23 cellular contexts compared by ENCODE assay signal in the genomic region with DNA sequence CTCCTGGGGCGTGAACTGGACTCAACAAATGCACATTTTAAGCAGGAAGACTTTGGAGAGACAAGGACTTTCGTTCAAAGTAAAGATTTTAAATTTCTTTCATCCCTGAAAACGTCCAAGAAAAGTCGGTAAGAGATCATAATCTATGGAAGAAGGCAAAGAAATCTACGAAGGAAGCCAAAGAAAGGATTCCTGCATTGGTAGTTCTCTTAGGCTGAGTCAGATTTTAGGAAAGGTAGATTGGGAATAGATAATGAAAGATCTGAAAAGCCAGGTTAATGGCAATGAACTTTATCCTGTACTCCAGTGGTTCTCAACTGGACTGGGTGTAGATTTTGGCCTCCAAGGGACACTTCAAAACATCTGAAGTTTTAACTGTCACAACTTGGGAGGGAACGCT. TPM values are rescaled to one million over a fixed set of nuclear protein-coding genes. Genes with fewer than 3 reads are reported as not detected.
A peak's percentile ranks its signal among the peaks of the same experiment; 100 is the strongest.
DNase-seq lines count a peak whose midpoint lies in the region; ATAC-seq and TF ChIP-seq lines count a peak whose summit lies in the region.
"Had no signal": no experiment of that assay in that cellular context is flagged by ENCODE, and none has a peak within 500 bp of the region (broad histone marks: within the 10 kb centered on the region; RNA-seq: fewer than 3 reads in every experiment).

No MANE protein-coding gene starts in this region.

- H3K4me3 Mint-ChIP-seq in activated T-cell treated with anti-CD3 and anti-CD28 coated beads, Interleukin-2, amount 50 U/mL, for 72 hours, result peak overlapping the region; percentile 95 to 99
- H3K4me3 Mint-ChIP-seq in T-helper 17 cell, result peak overlapping the region; percentile 53
- H3K4me3 Mint-ChIP-seq in central memory CD8-positive, alpha-beta T cell, result peak overlapping the region; percentile 87
- peak overlapping the region; percentile 98 for H3K4me3 Mint-ChIP-seq in stimulated activated effector memory CD8-positive, alpha-beta T cell treated with anti-CD3 and anti-CD28 coated beads, Interleukin-12 subunit alpha, Interleukin-12 subunit beta, amount 100 ng/mL, for 72 hours
- H3K4me3 Mint-ChIP-seq: CD14-positive monocyte had no signal

- no peaks in the 10 kb centered on the region for H3K9me3 ChIP-seq in T-helper 17 cell (ENCODE audit: control insufficient read depth, low read length, poor library complexity, severe bottlenecking)
- H3K9me3 ChIP-seq: esophagus squamous epithelium, left ventricle myocardium inferior, SJCRH30, testis had no signal

- no peak for DNase-seq in activated T-cell treated with anti-CD3 and anti-CD28 coated beads, Interleukin-2, amount 50 U/mL, for 72 hours
- no peak for DNase-seq in activated T-cell treated with anti-CD3 and anti-CD28 coated beads, Interleukin-2, amount 50 U/mL, for 1 hour
- DNase-seq in T-helper 17 cell (no peak), GM13976 (ENCODE audit: low spot score) (no peak), NCI-H146 (lab: John Stamatoyannopoulos, UW) (no peak)
- no peak for DNase-seq in central memory CD8-positive, alpha-beta T cell (ENCODE audit: low spot score in 2 of 2)
- DNase-seq in stimulated activated effector memory CD8-positive, alpha-beta T cell treated with anti-CD3 and anti-CD28 coated beads, Interleukin-12 subunit alpha, Interleukin-12 subunit beta, amount 100 ng/mL, for 72 hours (ENCODE audit: low spot score in 2 of 2), result no peak
- no peak for DNase-seq in stimulated activated CD4-positive, alpha-beta T cell treated with anti-CD3 and anti-CD28 coated beads, Interleukin-12 subunit alpha, Interleukin-12 subunit beta, amount 100 ng/mL, for 4 hours
- DNase-seq: ACHN; DMS79; effector CD4-positive, alpha-beta T cell; esophagus squamous epithelium; left ventricle myocardium inferior; NCI-H187 treated with DMSO at 0.1 percent for 48 hours; NCI-H2227 treated with DMSO at 0.1 percent for 48 hours; NCI-H82; occipital lobe; SJCRH30; stimulated activated CD8-positive, alpha-beta memory T cell treated with anti-CD3 and anti-CD28 coated beads, Interleukin-4, amount 100 ng/mL, for 48 hours; T1000; testis had no signal

- ATAC-seq in activated T-cell treated with anti-CD3 and anti-CD28 coated beads, Interleukin-2, amount 50 U/mL, for 72 hours (replicated peaks in 1 of 2), result no peak
- ATAC-seq in T-helper 17 cell, result no peak
- ATAC-seq in central memory CD8-positive, alpha-beta T cell (replicated peaks; ENCODE audit: extremely low read depth, poor library complexity, severe bottlenecking), result no peak
- ATAC-seq in stimulated activated effector memory CD8-positive, alpha-beta T cell treated with anti-CD3 and anti-CD28 coated beads, Interleukin-12 subunit alpha, Interleukin-12 subunit beta, amount 100 ng/mL, for 72 hours, result no peak

- peaks cover 58% of the 10 kb centered on the region for H3K4me1 Mint-ChIP-seq in activated T-cell treated with anti-CD3 and anti-CD28 coated beads, Interleukin-2, amount 50 U/mL, for 72 hours (ENCODE audit: low read depth)
- peaks cover 38% of the 10 kb centered on the region for H3K4me1 Mint-ChIP-seq in T-helper 17 cell
- H3K4me1 Mint-ChIP-seq in central memory CD8-positive, alpha-beta T cell, result peaks cover 57% of the 10 kb centered on the region
- peaks cover 51% of the 10 kb centered on the region for H3K4me1 Mint-ChIP-seq in stimulated activated effector memory CD8-positive, alpha-beta T cell treated with anti-CD3 and anti-CD28 coated beads, Interleukin-12 subunit alpha, Interleukin-12 subunit beta, amount 100 ng/mL, for 72 hours

- H3K27ac Mint-ChIP-seq in activated T-cell treated with anti-CD3 and anti-CD28 coated beads, Interleukin-2, amount 50 U/mL, for 72 hours, result peak overlapping the region; percentile 88
- no peak overlapping the region for H3K27ac Mint-ChIP-seq in T-helper 17 cell
- H3K27ac Mint-ChIP-seq in central memory CD8-positive, alpha-beta T cell (ENCODE audit: low read depth), result peak overlapping the region; percentile 47
- peak overlapping the region; percentile 45 for H3K27ac Mint-ChIP-seq in stimulated activated effector memory CD8-positive, alpha-beta T cell treated with anti-CD3 and anti-CD28 coated beads, Interleukin-12 subunit alpha, Interleukin-12 subunit beta, amount 100 ng/mL, for 72 hours

- H3K9me3 Mint-ChIP-seq in activated T-cell treated with anti-CD3 and anti-CD28 coated beads, Interleukin-2, amount 50 U/mL, for 72 hours, result no peaks in the 10 kb centered on the region
- no peaks in the 10 kb centered on the region for H3K9me3 Mint-ChIP-seq in central memory CD8-positive, alpha-beta T cell
- H3K9me3 Mint-ChIP-seq in stimulated activated effector memory CD8-positive, alpha-beta T cell treated with anti-CD3 and anti-CD28 coated beads, Interleukin-12 subunit alpha, Interleukin-12 subunit beta, amount 100 ng/mL, for 72 hours, result no peaks in the 10 kb centered on the region
- H3K9me3 Mint-ChIP-seq: CD14-positive monocyte had no signal

- no peaks in the 10 kb centered on the region for H3K27me3 Mint-ChIP-seq in activated T-cell treated with anti-CD3 and anti-CD28 coated beads, Interleukin-2, amount 50 U/mL, for 72 hours (ENCODE audit: low read depth)
- no peaks in the 10 kb centered on the region for H3K27me3 Mint-ChIP-seq in T-helper 17 cell
- no peaks in the 10 kb centered on the region for H3K27me3 Mint-ChIP-seq in central memory CD8-positive, alpha-beta T cell

- in situ Hi-C loops in GM13976 (cut with MboI; ENCODE audit: low sequenced_read_pairs, unreplicated experiment), result no loop called here

- H3K36me3 Mint-ChIP-seq in activated T-cell treated with anti-CD3 and anti-CD28 coated beads, Interleukin-2, amount 50 U/mL, for 72 hours (ENCODE audit: insufficient read depth in 2 of 2), result peaks cover 4 to 14% of the 10 kb centered on the region in 2 donors
- no peaks in the 10 kb centered on the region for H3K36me3 Mint-ChIP-seq in T-helper 17 cell (ENCODE audit: low read depth)
- peaks cover 19% of the 10 kb centered on the region for H3K36me3 Mint-ChIP-seq in central memory CD8-positive, alpha-beta T cell (ENCODE audit: insufficient read depth)
- peaks cover 62% of the 10 kb centered on the region for H3K36me3 Mint-ChIP-seq in stimulated activated effector memory CD8-positive, alpha-beta T cell treated with anti-CD3 and anti-CD28 coated beads, Interleukin-12 subunit alpha, Interleukin-12 subunit beta, amount 100 ng/mL, for 72 hours

- TF ChIP-seq CTCF in GM13976 (IDR thresholded peaks at IDR 0.05; ENCODE audit: borderline replicate concordance, control extremely low read depth, extremely low read depth, insufficient read depth, missing control alignments), result no peak

RNA-seq across cellular contexts. Expression of a gene that starts 2.4 kb away (rescaled TPM):
- 10 to 100 TPM; 59.6 to 68.3 TPM for total RNA-seq in activated T-cell treated with anti-CD3 and anti-CD28 coated beads, Interleukin-2, amount 50 U/mL, for 72 hours
- 10 to 100 TPM; 17.3 to 23.7 TPM for total RNA-seq in T-helper 17 cell

RNA-seq across cellular contexts. Expression of a gene that starts 3.1 kb away (rescaled TPM):
- total RNA-seq in activated T-cell treated with anti-CD3 and anti-CD28 coated beads, Interleukin-2, amount 50 U/mL, for 72 hours, result 10 to 100 TPM; 39.0 to 40.3 TPM
- 1 to 10 TPM; 5.8 to 7.4 TPM for total RNA-seq in T-helper 17 cell

RNA-seq across cellular contexts. Expression of a gene that starts 49.1 kb away (rescaled TPM):
- not detected for total RNA-seq in activated T-cell treated with anti-CD3 and anti-CD28 coated beads, Interleukin-2, amount 50 U/mL, for 72 hours
- total RNA-seq in T-helper 17 cell, result not detected
- total RNA-seq: cardiac septum, esophagus squamous epithelium, left ventricle myocardium inferior, occipital lobe, SJCRH30 had no signal

RNA-seq across cellular contexts. Expression of a gene that starts 53.5 kb away (rescaled TPM):
- total RNA-seq in activated T-cell treated with anti-CD3 and anti-CD28 coated beads, Interleukin-2, amount 50 U/mL, for 72 hours, result 10 to 100 TPM; 33.7 to 48.5 TPM
- total RNA-seq in T-helper 17 cell, result 10 to 100 TPM in 1 of 2 donors, 1 to 10 TPM in 1; 8.8 to 10.3 TPM

Comparison
In these comparisons a context has a peak if more than half of its experiments do, and no peak if none do; other contexts are left out.
1. RNA of a gene that starts 3.1 kb away (total RNA-seq): 39.0 to 40.3 TPM in activated T-cell treated with anti-CD3 and anti-CD28 coated beads, Interleukin-2, amount 50 U/mL, for 72 hours; 5.8 to 7.4 TPM in T-helper 17 cell; every median in the first group is over 4 times any median in the second.
2. Peak in every context shown above with its lines, with median percentiles within 50 percentile points of each other: H3K4me3 Mint-ChIP-seq.